ENCODE assay signal across 23 cellular contexts in genomic region chr19:10726268-10726667, GRCh38. TPM values are rescaled to one million over a fixed set of nuclear protein-coding genes. Genes with fewer than 3 reads are reported as not detected.
A peak's percentile ranks its signal among the peaks of the same experiment; 100 is the strongest.
DNase-seq lines count a peak whose midpoint lies in the region; ATAC-seq, FAIRE-seq and TF ChIP-seq lines count a peak whose summit lies in the region.
"Had no signal": no experiment of that assay in that cellular context is flagged by ENCODE, and none has a peak within 500 bp of the region (broad histone marks: within the 10 kb centered on the region; RNA-seq: fewer than 3 reads in every experiment).

No MANE protein-coding gene starts in this region.

- intact Hi-C loops in CD4-positive, alpha-beta T cell (cut with DNase I, micrococcal nuclease) = no loop called here
- intact Hi-C loops in colonic mucosa (cut with DNase I) = no loop called here

- peak overlapping the region; percentile 74 for H3K27ac Mint-ChIP-seq in CD4-positive, alpha-beta T cell
- peak overlapping the region in 1 of 2 donors; percentile 6 for H3K27ac Mint-ChIP-seq in activated naive CD4-positive, alpha-beta T cell treated with anti-CD3 and anti-CD28 coated beads, Interleukin-2, amount 50 U/mL, for 72 hours
- H3K27ac Mint-ChIP-seq: activated CD8-positive, alpha-beta T cell treated with anti-CD3 and anti-CD28 coated beads, Interleukin-2, amount 10 ng/mL, durations not matched to agents 7 days and 5 days had no signal

- FAIRE-seq in GM12892 (lab: Jason Lieb, UNC) = no peak

- no peaks in the 10 kb centered on the region for H3K27me3 ChIP-seq in CD4-positive, alpha-beta T cell (ENCODE audit: control insufficient read depth, insufficient read depth, low read length)
- H3K27me3 ChIP-seq in colonic mucosa (no peaks in the 10 kb centered on the region), layer of hippocampus (ENCODE audit: control insufficient read depth, insufficient read depth, low read length) (no peaks in the 10 kb centered on the region)
- H3K27me3 ChIP-seq: MG63, Peyer's patch had no signal

- TF ChIP-seq CTCF in CD4-positive, alpha-beta T cell (IDR thresholded peaks at IDR 0.05) = no peak
- TF ChIP-seq CTCF in colonic mucosa (IDR thresholded peaks at IDR 0.05) = no peak

- no peak for TF ChIP-seq POLR2A in GM12892 (IDR thresholded peaks at IDR 0.05; ENCODE audit: low read depth, low read length)

- H3K27me3 Mint-ChIP-seq in CD4-positive, alpha-beta T cell = no peaks in the 10 kb centered on the region

- H3K36me3 ChIP-seq in colonic mucosa = no peaks in the 10 kb centered on the region
- H3K36me3 ChIP-seq: HAP-1 had no signal

- POLR2A ChIA-PET in CD4-positive, alpha-beta T cell (lab: Charles Lee) = no interaction called here

- ATAC-seq in CD4-positive, alpha-beta T cell (ENCODE audit: poor library complexity) = no peak
- no peak for ATAC-seq in activated naive CD4-positive, alpha-beta T cell treated with anti-CD3 and anti-CD28 coated beads, Interleukin-2, amount 50 U/mL, for 72 hours
- ATAC-seq: activated CD8-positive, alpha-beta T cell treated with anti-CD3 and anti-CD28 coated beads, Interleukin-2, amount 10 ng/mL, durations not matched to agents 7 days and 5 days; stimulated activated naive CD8-positive, alpha-beta T cell treated with anti-CD3 and anti-CD28 coated beads, Interleukin-15, Interleukin-2, amounts not matched to agents 100 U/mL and 50 U/mL, for 24 hours had no signal

- H3K4me1 Mint-ChIP-seq in CD4-positive, alpha-beta T cell (ENCODE audit: low read depth) = peaks cover 70% of the 10 kb centered on the region

- CTCF ChIA-PET in CD4-positive, alpha-beta T cell (lab: Charles Lee) = no interaction called here

- no peak overlapping the region for H3K4me3 Mint-ChIP-seq in CD4-positive, alpha-beta T cell
- H3K4me3 Mint-ChIP-seq: activated CD8-positive, alpha-beta T cell treated with anti-CD3 and anti-CD28 coated beads, Interleukin-2, amount 10 ng/mL, durations not matched to agents 7 days and 5 days; T-helper 1 cell treated with Interleukin-12 subunit alpha and Interleukin-12 subunit beta and Interleukin-4 antibody, amounts not matched to agents 30 μg/mL and 1 μg/mL, for 36 hours had no signal

- no peak overlapping the region for H3K27ac ChIP-seq in CD4-positive, alpha-beta T cell (ENCODE audit: low read depth, low read length)
- peak overlapping the region; percentile 44 for H3K27ac ChIP-seq in colonic mucosa
- peak overlapping the region; percentile 62 for H3K27ac ChIP-seq in layer of hippocampus (ENCODE audit: low read depth, low read length)
- peak overlapping the region; percentile 88 for H3K27ac ChIP-seq in substantia nigra (ENCODE audit: low read depth, low read length, poor library complexity, severe bottlenecking)

- no peak for DNase-seq in CD4-positive, alpha-beta T cell
- DNase-seq in colonic mucosa (no peak), substantia nigra (lab: John Stamatoyannopoulos, UW) (no peak), GM12892 (ENCODE audit: insufficient read length) (no peak), ecto neural progenitor cell (ENCODE audit: low spot score) (no peak)
- no peak for DNase-seq in activated naive CD4-positive, alpha-beta T cell treated with anti-CD3 and anti-CD28 coated beads, Interleukin-2, amount 50 U/mL, for 72 hours (ENCODE audit: low spot score in 2 of 2)
- DNase-seq: activated CD8-positive, alpha-beta T cell treated with anti-CD3 and anti-CD28 coated beads, Interleukin-2, amount 10 ng/mL, durations not matched to agents 7 days and 5 days; activated naive CD4-positive, alpha-beta T cell treated with anti-CD3 and anti-CD28 coated beads, Interleukin-2, amount 50 U/mL, for 16 hours; aorta; caudate nucleus; DMS79 treated with DMSO at 0.1 percent for 48 hours; MG63; NCI-H1417 treated with DMSO at 0.1 percent for 48 hours; NCI-H510A; nucleus accumbens; Peyer's patch; stimulated activated CD4-positive, alpha-beta T cell treated with anti-CD3 and anti-CD28 coated beads, Interleukin-2, amount 100 ng/mL, for 48 hours; stimulated activated naive CD8-positive, alpha-beta T cell treated with anti-CD3 and anti-CD28 coated beads, Interleukin-15, Interleukin-2, amounts not matched to agents 100 U/mL and 50 U/mL, for 24 hours had no signal

- no peaks in the 10 kb centered on the region for H3K9me3 Mint-ChIP-seq in CD4-positive, alpha-beta T cell
- H3K9me3 Mint-ChIP-seq in activated naive CD4-positive, alpha-beta T cell treated with anti-CD3 and anti-CD28 coated beads, Interleukin-2, amount 50 U/mL, for 72 hours = no peaks in the 10 kb centered on the region
- H3K9me3 Mint-ChIP-seq: T-helper 1 cell treated with Interleukin-12 subunit alpha and Interleukin-12 subunit beta and Interleukin-4 antibody, amounts not matched to agents 30 μg/mL and 1 μg/mL, for 36 hours had no signal

- H3K9ac ChIP-seq in colonic mucosa (ENCODE audit: low read depth in 2 of 2, low read length in 2 of 2) = peak overlapping the region in 1 of 2 donors; percentile 66

- no peak overlapping the region for H3K4me3 ChIP-seq in colonic mucosa
- H3K4me3 ChIP-seq: HAP-1, lung, MG63, Peyer's patch, smooth muscle cell had no signal

- H3K36me3 Mint-ChIP-seq in CD4-positive, alpha-beta T cell (ENCODE audit: low read depth) = peaks cover 37% of the 10 kb centered on the region
- H3K36me3 Mint-ChIP-seq in activated naive CD4-positive, alpha-beta T cell treated with anti-CD3 and anti-CD28 coated beads, Interleukin-2, amount 50 U/mL, for 72 hours = peaks cover 0 to 23% of the 10 kb centered on the region in 2 donors

- peaks cover 16% of the 10 kb centered on the region for H3K4me1 ChIP-seq in colonic mucosa

- no peaks in the 10 kb centered on the region for H3K9me3 ChIP-seq in CD4-positive, alpha-beta T cell (ENCODE audit: control insufficient read depth, low read length)
- no peaks in the 10 kb centered on the region for H3K9me3 ChIP-seq in colonic mucosa
- H3K9me3 ChIP-seq: HAP-1, MG63, Peyer's patch had no signal

RNA-seq across cellular contexts. Expression of gene DNM2, which starts 8.4 kb away (rescaled TPM):
- total RNA-seq in CD4-positive, alpha-beta T cell = 100 to 1,000 TPM; 279 to 286 TPM
- total RNA-seq in colonic mucosa = 100 to 1,000 TPM; 450 to 461 TPM
- 67.1 TPM for polyA plus RNA-seq in GM12892 (2012; ENCODE audit: missing spikeins)
- total RNA-seq in activated naive CD4-positive, alpha-beta T cell treated with anti-CD3 and anti-CD28 coated beads, Interleukin-2, amount 50 U/mL, for 72 hours = 100 to 1,000 TPM; 191 to 219 TPM

RNA-seq across cellular contexts. Expression of gene QTRT1, which starts 25.0 kb away (rescaled TPM):
- 10 to 100 TPM; 48.6 to 53.3 TPM for total RNA-seq in CD4-positive, alpha-beta T cell
- 10 to 100 TPM; 74.9 to 94.1 TPM for total RNA-seq in colonic mucosa
- polyA plus RNA-seq in GM12892 (2012; ENCODE audit: missing spikeins) = 33.5 TPM
- total RNA-seq in activated naive CD4-positive, alpha-beta T cell treated with anti-CD3 and anti-CD28 coated beads, Interleukin-2, amount 50 U/mL, for 72 hours = 10 to 100 TPM; 47.4 to 48.4 TPM
